ENCODE assay signal across 1 cellular context in genomic region chr19:8580710-8581281, GRCh38.
TF ChIP-seq lines count a peak whose summit lies in the region.

No MANE protein-coding gene starts in this region.

TF ChIP-seq in K562, 482 proteins besides CTCF, POLR2A, EP300 and RAD21 (continued from another document):
- TF ChIP-seq PATZ1 (CRISPR knock-in tag; IDR thresholded peaks at IDR 0.05; ENCODE audit: borderline replicate concordance), result no peak
- peak; percentile 52; the same call in 1 of the 2 replicates for TF ChIP-seq ZBTB33 (CRISPR knock-in tag; IDR thresholded peaks at IDR 0.05)
- peak in 1 of 2 experiments; percentile 79; a peak in 3 of 4 replicates for TF ChIP-seq MAZ (CRISPR knock-in tag; conservative IDR thresholded peaks at IDR 0.05 in 1 of 2, IDR thresholded peaks at IDR 0.05 in 1 of 2)
- TF ChIP-seq KAT2B (IDR thresholded peaks at IDR 0.05; ENCODE audit: low read depth, low read length), result no peak
- no peak for TF ChIP-seq SNIP1 (IDR thresholded peaks at IDR 0.05; ENCODE audit: low read depth)
- no peak for TF ChIP-seq RFX7 (CRISPR knock-in tag; IDR thresholded peaks at IDR 0.05)
- no peak for TF ChIP-seq ZNF395 (CRISPR knock-in tag; IDR thresholded peaks at IDR 0.05)
- peak; percentile 50; the same call in 1 of the 2 replicates for TF ChIP-seq CC2D1A (IDR thresholded peaks at IDR 0.05)
- TF ChIP-seq ZNF780A (CRISPR knock-in tag; IDR thresholded peaks at IDR 0.05), result no peak
- 0 out of 2 replicates have a peak, but pooled peaks have one; percentile 61 for TF ChIP-seq ARID2 (IDR thresholded peaks at IDR 0.05)
